In the genomic region with DNA sequence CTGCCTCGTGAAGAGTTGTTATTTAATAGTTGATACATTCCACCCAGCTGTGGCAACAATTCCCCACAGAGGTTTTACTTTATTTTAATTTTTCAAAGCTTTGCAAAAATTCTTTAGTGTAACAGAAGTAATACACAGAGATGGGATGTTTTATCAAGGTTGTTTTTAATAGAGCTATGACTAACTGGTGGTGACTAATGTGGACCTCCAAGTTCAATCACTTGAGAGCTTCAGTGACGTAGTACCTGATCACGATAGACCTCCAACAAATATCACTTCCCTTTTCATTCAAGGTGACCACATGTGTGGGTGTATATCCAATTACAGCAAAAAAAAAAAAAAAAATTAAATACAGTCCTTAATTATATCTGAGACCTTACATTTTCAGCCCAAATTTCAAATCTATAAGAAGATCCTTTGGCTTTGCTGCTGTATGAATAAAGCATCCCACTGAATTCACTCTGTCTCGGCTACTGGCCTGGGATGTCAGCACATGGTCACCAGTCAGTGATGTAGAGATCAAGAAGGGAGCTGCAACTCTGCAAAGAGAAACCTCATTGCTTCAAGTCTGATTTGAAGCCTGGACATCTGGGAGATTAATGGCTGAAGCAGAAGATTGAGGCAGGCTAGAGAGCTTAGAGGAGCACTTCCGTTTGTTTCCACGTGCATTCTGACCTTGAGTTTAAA, we compare ENCODE assay signal across 13 cellular contexts.
DNase-seq lines count a peak whose midpoint lies in the region; ATAC-seq and TF ChIP-seq lines count a peak whose summit lies in the region.
"Had no signal": no experiment of that assay in that cellular context is flagged by ENCODE, and none has a peak within 500 bp of the region (broad histone marks: within the 10 kb centered on the region; RNA-seq: fewer than 3 reads in every experiment).

No MANE protein-coding gene starts in this region.

- no peak overlapping the region for H3K4me2 ChIP-seq in PC-3 (ENCODE audit: low read length)

- no peak overlapping the region for H2AFZ ChIP-seq in PC-3 (ENCODE audit: low read length)

- no peak for TF ChIP-seq CTCF in HFF-Myc (IDR thresholded peaks at IDR 0.05; ENCODE audit: low read depth, low read length, missing control alignments)
- TF ChIP-seq CTCF in PC-3 (conservative IDR thresholded peaks at IDR 0.05; ENCODE audit: low read depth, low read length): no peak
- no peak for TF ChIP-seq CTCF in gastrocnemius medialis (IDR thresholded peaks at IDR 0.05 in 4 of 5, conservative IDR thresholded peaks at IDR 0.05 in 1 of 5)

- no peaks in the 10 kb centered on the region for H3K36me3 ChIP-seq in PC-3 (ENCODE audit: low read depth, low read length)
- H3K36me3 ChIP-seq in gastrocnemius medialis: no peaks in the 10 kb centered on the region

- CTCF ChIA-PET in PC-3 (lab: Charles Lee): no interaction called here

- no peak for TF ChIP-seq POLR2A in gastrocnemius medialis (IDR thresholded peaks at IDR 0.05)

- ATAC-seq in PC-3: no peak; the same call in 1 of the 2 replicates
- no peak for ATAC-seq in Right ventricle myocardium inferior
- ATAC-seq in gastrocnemius medialis: no peak

- H3K4me3 ChIP-seq in HFF-Myc (replicated peaks; ENCODE audit: low read depth, low read length) (no peak overlapping the region), PC-3 (ENCODE audit: low read length) (no peak overlapping the region), gastrocnemius medialis (no peak overlapping the region)
- H3K4me3 ChIP-seq: coronary artery had no signal

- DNase-seq in GM03348 (ENCODE audit: low spot score): peak; percentile 15
- DNase-seq in HFF-Myc (ENCODE audit: extremely low read depth, low read depth): peak; percentile 35
- DNase-seq in PC-3: peak; percentile 51
- peak; percentile 64 for DNase-seq in hepatic stellate cell (ENCODE audit: low spot score)
- no peak for DNase-seq in Right ventricle myocardium inferior (ENCODE audit: missing footprints)
- DNase-seq in DMS 273 treated with DMSO at 0.1 percent for 48 hours (lab: John Stamatoyannopoulos, UW): no peak
- DNase-seq in gastrocnemius medialis: no peak
- no peak for DNase-seq in AG20443 (ENCODE audit: low spot score)
- DNase-seq: activated CD4-positive, alpha-beta T cell treated with anti-CD3 and anti-CD28 coated beads for 1 hour; activated effector memory CD4-positive, alpha-beta T cell treated with anti-CD3 and anti-CD28 coated beads, Interleukin-2, amount 50 U/mL, for 16 hours; NCI-H1048; NCI-H524 treated with DMSO at 0.1 percent for 48 hours had no signal

- H3F3A ChIP-seq in PC-3 (ENCODE audit: low read length, unreplicated experiment): no peaks in the 10 kb centered on the region

- H3K9ac ChIP-seq in PC-3 (ENCODE audit: low read length): no peak overlapping the region

- no peaks in the 10 kb centered on the region for H4K20me1 ChIP-seq in PC-3 (ENCODE audit: low read length)

- POLR2A ChIA-PET in PC-3 (lab: Charles Lee; ENCODE audit: unreplicated experiment): no interaction called here

- no peaks in the 10 kb centered on the region for H3K9me3 ChIP-seq in PC-3 (ENCODE audit: low read length)
- no peaks in the 10 kb centered on the region for H3K9me3 ChIP-seq in gastrocnemius medialis

- H3K27me3 ChIP-seq in PC-3 (ENCODE audit: low read length) (no peaks in the 10 kb centered on the region), gastrocnemius medialis (no peaks in the 10 kb centered on the region)

- intact Hi-C loops in PC-3 (cut with micrococcal nuclease) (no loop called here), Right ventricle myocardium inferior (cut with DNase I) (no loop called here), gastrocnemius medialis (cut with DNase I; ENCODE audit: low total_unique reads) (no loop called here)

- no TSS peak for BruUV-seq in PC-3 (replicated peaks; lab: Mats Ljungman, UMichigan)

- peaks cover 7% of the 10 kb centered on the region; the same call in 1 of the 2 replicates for H3K4me1 ChIP-seq in PC-3 (ENCODE audit: insufficient read depth, low read length)
- no peaks in the 10 kb centered on the region for H3K4me1 ChIP-seq in gastrocnemius medialis

- H3K27ac ChIP-seq in PC-3 (ENCODE audit: low read length) (peak overlapping the region; percentile 9; the same call in 1 of the 2 replicates), gastrocnemius medialis (no peak overlapping the region)
- H3K27ac ChIP-seq: coronary artery had no signal

- no peaks in the 10 kb centered on the region for H3K79me2 ChIP-seq in PC-3 (ENCODE audit: low read length)

- in situ Hi-C loops in gastrocnemius medialis (cut with MboI; ENCODE audit: low sequenced_read_pairs in 4 of 4): no loop called here

- H3K9me2 ChIP-seq in PC-3 (replicated peaks; ENCODE audit: low read length): no peaks in the 10 kb centered on the region

Comparison
In these comparisons a context has a peak if more than half of its experiments do, and no peak if none do; other contexts are left out.
1. DNase-seq: peak in GM03348 (single experiment), HFF-Myc (single experiment), PC-3 (single experiment) and hepatic stellate cell (single experiment); none in Right ventricle myocardium inferior (single experiment), DMS 273 treated with DMSO at 0.1 percent for 48 hours (single experiment), gastrocnemius medialis (0 of 2) and AG20443 (single experiment).